Comparison of ENCODE assay signal across 8 cellular contexts in the genomic region with DNA sequence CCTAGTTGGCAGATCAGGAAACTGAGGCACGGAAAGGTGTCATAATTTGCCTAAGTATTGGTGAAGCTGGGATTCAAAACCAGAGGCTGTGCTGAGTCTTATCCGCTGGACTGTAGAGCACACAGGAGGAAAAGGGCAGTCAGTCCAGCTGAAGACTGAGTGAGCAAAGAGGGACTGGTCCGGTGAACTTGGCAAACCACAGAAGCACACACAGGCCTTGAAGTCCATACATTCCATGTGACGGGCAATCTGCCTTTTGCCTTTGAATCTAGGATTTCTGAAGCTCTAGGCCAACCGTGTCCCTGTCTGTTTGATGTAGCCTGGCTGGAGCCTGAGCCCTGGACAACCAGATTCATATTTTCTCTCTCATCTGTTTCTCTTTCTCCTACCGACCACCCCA.
"Had no signal": no experiment of that assay in that cellular context is flagged by ENCODE, and none has a peak within 500 bp of the region (broad histone marks: within the 10 kb centered on the region; RNA-seq: fewer than 3 reads in every experiment).

No MANE protein-coding gene starts in this region.

- H3K27ac Mint-ChIP-seq: GM23338, IgD-negative memory B cell had no signal

- H3K4me3 ChIP-seq: GM23338 had no signal

- H3K4me2 ChIP-seq: GM23338 had no signal

- H3K4me3 Mint-ChIP-seq: GM23338, H9, IgD-negative memory B cell had no signal

- H2AFZ ChIP-seq: GM23338 had no signal

- ATAC-seq: GM23338 had no signal

- DNase-seq: H9, HCEC 1CT, KBM-7 had no signal

- H3K9me3 Mint-ChIP-seq: GM23338, H9, IgD-negative memory B cell had no signal

- FAIRE-seq: H1, H54, HTR-8/SVneo had no signal
